Comparison of ENCODE assay signal across 20 cellular contexts in genomic region chrX:5402461-5402860, GRCh38.
A peak's percentile ranks its signal among the peaks of the same experiment; 100 is the strongest.
DNase-seq lines count a peak whose midpoint lies in the region; ATAC-seq and TF ChIP-seq lines count a peak whose summit lies in the region.
"Had no signal": no experiment of that assay in that cellular context is flagged by ENCODE, and none has a peak within 500 bp of the region (broad histone marks: within the 10 kb centered on the region; RNA-seq: fewer than 3 reads in every experiment).

No MANE protein-coding gene starts in this region.

- H2BK5ac ChIP-seq in trophoblast cell (ENCODE audit: low read depth, low read length, poor library complexity), result no peak overlapping the region

- H3K14ac ChIP-seq in trophoblast cell (ENCODE audit: low read length), result no peak overlapping the region

- H3K23ac ChIP-seq in trophoblast cell (ENCODE audit: low read length), result no peak overlapping the region

- DNase-seq in ELF-1 (ENCODE audit: low read depth, low spot score) (peak; percentile 34), astrocyte of the hippocampus (ENCODE audit: low read depth, low spot score) (peak; percentile 5), islet precursor cell (peak; percentile 57), trophoblast cell (peak in 1 of 2 donors; percentile 46), body of pancreas (no peak), tibial artery (no peak)
- DNase-seq: AML-193; Caco-2; Calu3; CD4-positive, alpha-beta T cell; CD8-positive, alpha-beta T cell; DMS79; DND-41; EL; GF-D8 had no signal

- H3K9me3 ChIP-seq in trophoblast cell (ENCODE audit: insufficient read depth, low read depth, low read length) (no peaks in the 10 kb centered on the region), body of pancreas (no peaks in the 10 kb centered on the region), tibial artery (no peaks in the 10 kb centered on the region)
- H3K9me3 ChIP-seq: A549, Caco-2 had no signal

- no peaks in the 10 kb centered on the region for H3K4me1 ChIP-seq in trophoblast cell (ENCODE audit: control insufficient read depth in 1 of 2, insufficient read depth in 2 of 2, low read length in 2 of 2)
- no peaks in the 10 kb centered on the region for H3K4me1 ChIP-seq in body of pancreas
- no peaks in the 10 kb centered on the region for H3K4me1 ChIP-seq in tibial artery
- H3K4me1 ChIP-seq: A549; BLaER1 treated with 17β-estradiol and CSF1 and Interleukin-3, amounts not matched to agents 10 nM and 100 nM; Caco-2 had no signal

- no peak overlapping the region for H4K12ac ChIP-seq in trophoblast cell (ENCODE audit: low read depth, low read length)

- TF ChIP-seq POLR2A in body of pancreas (IDR thresholded peaks at IDR 0.05), result no peak

- H3K27ac ChIP-seq in trophoblast cell (ENCODE audit: low read depth, low read length) (no peak overlapping the region), body of pancreas (no peak overlapping the region), tibial artery (no peak overlapping the region)
- H3K27ac ChIP-seq: 22Rv1; A549; BLaER1 treated with 17β-estradiol and CSF1 and Interleukin-3, amounts not matched to agents 10 nM and 100 nM; C4-2B had no signal

- H2BK12ac ChIP-seq in trophoblast cell (ENCODE audit: low read length), result no peak overlapping the region

- H2BK120ac ChIP-seq in trophoblast cell (ENCODE audit: insufficient read depth, low read length, poor library complexity), result no peak overlapping the region

- H2AFZ ChIP-seq in trophoblast cell (ENCODE audit: insufficient read depth, low read length, poor library complexity), result no peak overlapping the region

- H4K8ac ChIP-seq in trophoblast cell (ENCODE audit: low read depth, low read length), result no peak overlapping the region

- H3K4me2 ChIP-seq in trophoblast cell (ENCODE audit: low read length), result no peak overlapping the region
- H3K4me2 ChIP-seq: A549; BLaER1 treated with 17β-estradiol and CSF1 and Interleukin-3, amounts not matched to agents 10 nM and 100 nM had no signal

- H3K79me1 ChIP-seq in trophoblast cell (ENCODE audit: low read length), result no peaks in the 10 kb centered on the region

- H4K91ac ChIP-seq in trophoblast cell (ENCODE audit: low read depth, low read length), result peak overlapping the region; percentile 37

- no peak for TF ChIP-seq CTCF in body of pancreas (IDR thresholded peaks at IDR 0.05)
- TF ChIP-seq CTCF in tibial artery (IDR thresholded peaks at IDR 0.05), result no peak

- no CpG with 5 or more reads among the region's 3 CpGs for WGBS in trophoblast cell (ENCODE audit: extremely low coverage, insufficient coverage, insufficient read length)
- WGBS in body of pancreas, 2 donors, result 73 to 81% methylated on average over 3 of the region's 3 CpGs

- H3K9ac ChIP-seq in trophoblast cell (ENCODE audit: low read length), result no peak overlapping the region
- H3K9ac ChIP-seq: BLaER1 treated with 17β-estradiol and CSF1 and Interleukin-3, amounts not matched to agents 10 nM and 100 nM had no signal

- H3K4me3 ChIP-seq in trophoblast cell (ENCODE audit: low read depth, low read length), result no peak overlapping the region
- no peak overlapping the region for H3K4me3 ChIP-seq in body of pancreas
- H3K4me3 ChIP-seq in tibial artery, result no peak overlapping the region
- H3K4me3 ChIP-seq: A549; BLaER1 treated with 17β-estradiol and CSF1 and Interleukin-3, amounts not matched to agents 10 nM and 100 nM had no signal

- H3K18ac ChIP-seq in trophoblast cell (ENCODE audit: low read length), result no peak overlapping the region

- H2AK5ac ChIP-seq in trophoblast cell (ENCODE audit: low read length), result no peak overlapping the region

- intact Hi-C loops in body of pancreas (cut with DNase I), result no loop called here
- intact Hi-C loops in tibial artery (cut with DNase I; ENCODE audit: low total_unique reads), result no loop called here

- H3K36me3 ChIP-seq in trophoblast cell (ENCODE audit: control insufficient read depth in 1 of 2, insufficient read depth in 2 of 2, low read length in 2 of 2) (no peaks in the 10 kb centered on the region), body of pancreas (replicated peaks in 1 of 2; ENCODE audit: insufficient read depth in 1 of 2, low read depth in 2 of 2) (no peaks in the 10 kb centered on the region), tibial artery (no peaks in the 10 kb centered on the region)
- H3K36me3 ChIP-seq: BLaER1 treated with 17β-estradiol and CSF1 and Interleukin-3, amounts not matched to agents 10 nM and 100 nM had no signal

- H3K27me3 ChIP-seq in trophoblast cell (ENCODE audit: insufficient read depth, low read length), result no peaks in the 10 kb centered on the region
- no peaks in the 10 kb centered on the region for H3K27me3 ChIP-seq in body of pancreas
- H3K27me3 ChIP-seq in tibial artery, result no peaks in the 10 kb centered on the region
- H3K27me3 ChIP-seq: BLaER1 treated with 17β-estradiol and CSF1 and Interleukin-3, amounts not matched to agents 10 nM and 100 nM had no signal

- no peak overlapping the region for H3K4ac ChIP-seq in trophoblast cell (ENCODE audit: low read depth, low read length)

- no peaks in the 10 kb centered on the region for H3K79me2 ChIP-seq in trophoblast cell (ENCODE audit: control insufficient read depth, insufficient read depth, low read length, poor library complexity)

- ATAC-seq in body of pancreas (no peak), GM21717 (IDR thresholded peaks at IDR 0.05; ENCODE audit: unreplicated experiment) (no peak)
- ATAC-seq: A549; CD8-positive, alpha-beta T cell had no signal

Comparison
In these comparisons a context has a peak if more than half of its experiments do, and no peak if none do; other contexts are left out.
1. DNase-seq: peak in ELF-1 (single experiment), astrocyte of the hippocampus (single experiment) and islet precursor cell (single experiment); none in body of pancreas (0 of 4) and tibial artery (0 of 2).